ENCODE assay signal across 12 cellular contexts in genomic region chr2:8533923-8534322, GRCh38.
"Had no signal": no experiment of that assay in that cellular context is flagged by ENCODE, and none has a peak within 500 bp of the region (broad histone marks: within the 10 kb centered on the region; RNA-seq: fewer than 3 reads in every experiment).

No MANE protein-coding gene starts in this region.

- H3K4me3 ChIP-seq: transverse colon had no signal

- H3K36me3 ChIP-seq: transverse colon had no signal

- DNase-seq: activated CD8-positive, alpha-beta memory T cell treated with anti-CD3 and anti-CD28 coated beads, Interleukin-2, amount 10 ng/mL, durations not matched to agents 7 days and 5 days; activated effector memory CD4-positive, alpha-beta T cell treated with anti-CD3 and anti-CD28 coated beads, Interleukin-2, amount 50 U/mL, for 16 hours; activated naive CD8-positive, alpha-beta T cell treated with anti-CD3 and anti-CD28 coated beads for 36 hours; activated T-cell treated with anti-CD3 and anti-CD28 coated beads, Interleukin-2, amount 50 U/mL, for 4 hours; effector memory CD8-positive, alpha-beta T cell; kidney glomerular epithelial cell; natural killer cell; small intestine had no signal

- FAIRE-seq: astrocyte, small intestine had no signal

- H3K27me3 Mint-ChIP-seq: activated CD8-positive, alpha-beta memory T cell treated with anti-CD3 and anti-CD28 coated beads, Interleukin-2, amount 10 ng/mL, durations not matched to agents 7 days and 5 days; effector memory CD8-positive, alpha-beta T cell had no signal

- H3K4me3 Mint-ChIP-seq: activated CD8-positive, alpha-beta memory T cell treated with anti-CD3 and anti-CD28 coated beads, Interleukin-2, amount 10 ng/mL, durations not matched to agents 7 days and 5 days; activated naive CD8-positive, alpha-beta T cell treated with anti-CD3 and anti-CD28 coated beads for 36 hours; activated T-cell treated with anti-CD3 and anti-CD28 coated beads, Interleukin-2, amount 50 U/mL, for 4 hours; effector memory CD8-positive, alpha-beta T cell; stimulated activated effector memory CD8-positive, alpha-beta T cell treated with anti-CD3 and anti-CD28 coated beads, Interleukin-12 subunit alpha, Interleukin-12 subunit beta, amount 100 ng/mL, for 72 hours; T-helper 2 cell treated with Interferon-gamma antibody and Interleukin-4, amounts not matched to agents 5 μg/mL and 100 μg/mL, for 36 hours had no signal

- H3K27ac Mint-ChIP-seq: activated CD8-positive, alpha-beta memory T cell treated with anti-CD3 and anti-CD28 coated beads, Interleukin-2, amount 10 ng/mL, durations not matched to agents 7 days and 5 days; activated naive CD8-positive, alpha-beta T cell treated with anti-CD3 and anti-CD28 coated beads for 36 hours; effector memory CD8-positive, alpha-beta T cell; stimulated activated effector memory CD8-positive, alpha-beta T cell treated with anti-CD3 and anti-CD28 coated beads, Interleukin-12 subunit alpha, Interleukin-12 subunit beta, amount 100 ng/mL, for 72 hours; T-helper 2 cell treated with Interferon-gamma antibody and Interleukin-4, amounts not matched to agents 5 μg/mL and 100 μg/mL, for 36 hours had no signal

- H3K36me3 Mint-ChIP-seq: activated naive CD8-positive, alpha-beta T cell treated with anti-CD3 and anti-CD28 coated beads for 36 hours; stimulated activated effector memory CD8-positive, alpha-beta T cell treated with anti-CD3 and anti-CD28 coated beads, Interleukin-12 subunit alpha, Interleukin-12 subunit beta, amount 100 ng/mL, for 72 hours had no signal

- H3K27me3 ChIP-seq: transverse colon had no signal
